ENCODE assay signal across 12 cellular contexts in the genomic region with DNA sequence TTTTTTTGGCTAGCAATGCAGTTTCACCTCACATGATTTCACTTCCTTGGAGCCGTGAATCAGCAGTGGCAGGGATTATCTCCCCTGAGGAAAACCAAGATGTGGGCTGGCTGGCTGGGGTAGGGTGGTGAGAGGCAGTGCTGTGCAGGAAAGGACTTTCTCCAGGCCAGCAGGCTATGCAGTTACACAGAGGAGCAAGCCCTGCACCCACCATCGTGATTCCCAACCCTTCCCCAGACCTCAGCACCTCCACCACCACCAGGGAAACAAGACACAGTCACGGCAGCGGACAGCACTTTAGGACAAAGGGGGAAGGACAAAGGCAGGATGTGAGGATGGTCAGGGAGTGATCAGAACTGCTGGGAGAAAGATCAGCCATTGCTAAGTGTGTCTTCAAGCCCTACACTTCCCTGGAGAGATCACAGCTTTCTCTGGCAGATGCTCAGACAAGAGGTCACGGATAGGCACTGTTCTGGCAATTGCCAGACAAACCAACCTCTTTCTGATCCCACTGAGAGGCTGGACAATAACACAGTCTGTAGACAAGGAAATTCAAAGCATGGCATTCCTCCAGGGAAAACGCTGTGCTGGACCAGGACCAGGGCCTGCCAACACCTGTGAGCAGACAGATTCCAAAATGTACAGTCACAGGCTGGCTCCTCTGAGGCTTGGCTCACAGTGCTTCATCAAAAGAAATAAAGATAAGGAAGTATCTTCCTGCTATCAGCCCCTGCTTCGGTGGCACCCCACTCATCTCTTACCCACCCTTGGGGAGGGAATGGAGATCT.
A peak's percentile ranks its signal among the peaks of the same experiment; 100 is the strongest.
DNase-seq lines count a peak whose midpoint lies in the region; ATAC-seq and TF ChIP-seq lines count a peak whose summit lies in the region.
"Had no signal": no experiment of that assay in that cellular context is flagged by ENCODE, and none has a peak within 500 bp of the region (broad histone marks: within the 10 kb centered on the region; RNA-seq: fewer than 3 reads in every experiment).

No MANE protein-coding gene starts in this region.

- no peak for TF ChIP-seq POLR2A in upper lobe of left lung (IDR thresholded peaks at IDR 0.05)

- peaks cover 7% of the 10 kb centered on the region for H3K27me3 Mint-ChIP-seq in nephron progenitor cell (ENCODE audit: low read depth, poor library complexity)
- H3K27me3 Mint-ChIP-seq: IgD-negative memory B cell had no signal

- peaks cover 43% of the 10 kb centered on the region for H3K4me1 Mint-ChIP-seq in nephron progenitor cell

- peaks cover 26% of the 10 kb centered on the region for H3K36me3 Mint-ChIP-seq in nephron progenitor cell (ENCODE audit: low read depth)

- H3K36me3 ChIP-seq in upper lobe of left lung (no peaks in the 10 kb centered on the region), HAP-1 (replicated peaks) (no peaks in the 10 kb centered on the region)
- H3K36me3 ChIP-seq: sigmoid colon had no signal

- peak overlapping the region; percentile 59 for H3K27ac Mint-ChIP-seq in nephron progenitor cell
- H3K27ac Mint-ChIP-seq: IgD-negative memory B cell had no signal

- ATAC-seq in esophagus mucosa (peak; percentile 56), upper lobe of left lung (ENCODE audit: low FRiP score in 2 of 2) (no peak)

- H3K4me1 ChIP-seq in upper lobe of left lung (no peaks in the 10 kb centered on the region), HAP-1 (no peaks in the 10 kb centered on the region)

- no peak overlapping the region for H3K4me3 ChIP-seq in upper lobe of left lung
- H3K4me3 ChIP-seq in HAP-1 = no peak overlapping the region
- H3K4me3 ChIP-seq: sigmoid colon, SK-N-MC had no signal

- no peaks in the 10 kb centered on the region for H3K9me3 ChIP-seq in upper lobe of left lung
- H3K9me3 ChIP-seq in HAP-1 = no peaks in the 10 kb centered on the region
- H3K9me3 ChIP-seq: sigmoid colon had no signal

- in situ Hi-C loops in GM13977 (cut with MboI; ENCODE audit: low pct_unique_long_range_greater_than_20kb, low sequenced_read_pairs, unreplicated experiment) = no loop called here
- in situ Hi-C loops in HAP-1 (cut with MboI; ENCODE audit: low sequenced_read_pairs) = no loop called here

- H3K27me3 ChIP-seq in upper lobe of left lung (no peaks in the 10 kb centered on the region), HAP-1 (ENCODE audit: low read depth) (no peaks in the 10 kb centered on the region)
- H3K27me3 ChIP-seq: sigmoid colon had no signal

- TF ChIP-seq CTCF in nephron progenitor cell (IDR thresholded peaks at IDR 0.05) (no peak), GM13977 (IDR thresholded peaks at IDR 0.05; ENCODE audit: extremely low read depth, insufficient read depth, missing control alignments) (no peak), upper lobe of left lung (IDR thresholded peaks at IDR 0.05) (no peak)

- WGBS in upper lobe of left lung, 2 donors = 61 to 63% methylated on average over 6 to 7 of the region's 7 CpGs

- no peak overlapping the region for H3K4me3 Mint-ChIP-seq in nephron progenitor cell
- H3K4me3 Mint-ChIP-seq: IgD-negative memory B cell had no signal

- no peak overlapping the region for H3K27ac ChIP-seq in upper lobe of left lung
- H3K27ac ChIP-seq: sigmoid colon, SK-N-MC had no signal

- H3K9me3 Mint-ChIP-seq in nephron progenitor cell = peaks cover 16% of the 10 kb centered on the region
- H3K9me3 Mint-ChIP-seq: IgD-negative memory B cell had no signal

- DNase-seq in ELR (ENCODE audit: low read depth) = peak; percentile 12
- peak; percentile 81 for DNase-seq in RPMI7951 (ENCODE audit: low read depth)
- DNase-seq in nephron progenitor cell = no peak
- DNase-seq in GM13977 (ENCODE audit: low spot score) = no peak
- no peak for DNase-seq in upper lobe of left lung
- DNase-seq in ecto neural progenitor cell (ENCODE audit: low spot score) = no peak
- no peak for DNase-seq in HAP-1 (ENCODE audit: low spot score in 2 of 2)
- DNase-seq: NCI-H345, sigmoid colon had no signal

- no peak for TF ChIP-seq EP300 in upper lobe of left lung (IDR thresholded peaks at IDR 0.05)

Comparison
In these comparisons a context has a peak if more than half of its experiments do, and no peak if none do; other contexts are left out.
1. DNase-seq: peak in ELR (single experiment) and RPMI7951 (single experiment); none in nephron progenitor cell (single experiment), GM13977 (single experiment), upper lobe of left lung (0 of 2), ecto neural progenitor cell (single experiment) and HAP-1 (0 of 2).